27 cellular contexts compared by ENCODE assay signal in the genomic region with DNA sequence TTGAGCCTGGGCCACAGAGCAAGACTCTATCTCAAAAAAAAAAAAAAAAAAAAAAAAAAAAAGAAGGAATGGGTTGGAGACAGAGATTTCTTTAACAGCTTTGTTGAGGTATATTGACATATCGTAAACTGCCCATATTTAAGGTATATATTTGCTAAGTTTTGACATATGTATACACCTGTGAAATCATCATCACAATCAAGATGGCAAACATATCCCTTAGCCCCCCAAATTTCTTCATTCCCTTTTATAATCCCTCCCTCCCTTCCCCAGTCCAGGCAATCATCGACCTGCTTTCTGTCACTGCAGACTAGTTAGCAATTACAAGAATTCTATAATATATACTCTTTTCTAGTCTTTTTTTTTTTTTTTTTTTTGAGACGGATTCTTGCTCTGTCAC.
"Had no signal": no experiment of that assay in that cellular context is flagged by ENCODE, and none has a peak within 500 bp of the region (broad histone marks: within the 10 kb centered on the region; RNA-seq: fewer than 3 reads in every experiment).

No MANE protein-coding gene starts in this region.

- H3K9me3 ChIP-seq: suprapubic skin, testis, thyroid gland, upper lobe of right lung, uterus had no signal

- H3K27ac ChIP-seq: stomach, suprapubic skin, testis, thoracic aorta, thyroid gland, tibial artery, tibial nerve, transverse colon, upper lobe of left lung, upper lobe of right lung, uterus, vagina had no signal

- FAIRE-seq: urothelium cell line had no signal

- DNase-seq: stimulated activated CD4-positive, alpha-beta T cell treated with anti-CD3 and anti-CD28 coated beads, Interleukin-2, amount 100 ng/mL, for 48 hours; stimulated activated CD4-positive, alpha-beta T cell treated with anti-CD3 and anti-CD28 coated beads, Interleukin-4, amount 100 ng/mL, for 1 hour; stimulated activated CD4-positive, alpha-beta T cell treated with anti-CD3 and anti-CD28 coated beads, Interleukin-4, amount 100 ng/mL, for 24 hours; stimulated activated CD4-positive, alpha-beta T cell treated with anti-CD3 and anti-CD28 coated beads, Interleukin-4, amount 100 ng/mL, for 4 hours; stimulated activated CD8-positive, alpha-beta memory T cell treated with anti-CD3 and anti-CD28 coated beads, Interleukin-4, amount 100 ng/mL, for 48 hours; stimulated activated naive B cell treated with anti-CD40 and anti-IgM and Interleukin-4, amounts not matched to agents 10 μg/mL and 1 μg/mL and 100 μg/mL, for 72 hours; stimulated activated naive CD4-positive, alpha-beta T cell; stimulated activated naive CD4-positive, alpha-beta T cell treated with Interleukin-2 at 50 U/mL for 16 hours; stimulated activated naive CD8-positive, alpha-beta T cell treated with anti-CD3 and anti-CD28 coated beads, Interleukin-15, amount 100 ng/mL, for 72 hours; stimulated activated naive CD8-positive, alpha-beta T cell treated with anti-CD3 and anti-CD28 coated beads, Interleukin-15, Interleukin-2, amounts not matched to agents 100 U/mL and 50 U/mL, for 24 hours; stomach; substantia nigra; testis; thyroid gland; tibial artery; transverse colon; trophoblast cell; upper lobe of left lung; upper lobe of right lung; uterus had no signal

- H3K4me3 ChIP-seq: stomach, suprapubic skin, testis, thoracic aorta, thyroid gland, tibial artery, tibial nerve, transverse colon, upper lobe of left lung, upper lobe of right lung, uterus, vagina had no signal

- ATAC-seq: stimulated activated effector memory CD8-positive, alpha-beta T cell treated with anti-CD3 and anti-CD28 coated beads, Interleukin-12 subunit alpha, Interleukin-12 subunit beta, amount 100 ng/mL, for 72 hours; stimulated activated memory B cell treated with anti-CD40 and anti-IgM and Interleukin-4, amounts not matched to agents 10 μg/mL and 1 μg/mL and 100 μg/mL, for 72 hours; stimulated activated naive B cell treated with anti-CD40 and anti-IgM and Interleukin-4, amounts not matched to agents 10 μg/mL and 1 μg/mL and 100 μg/mL, for 72 hours; stimulated activated naive CD8-positive, alpha-beta T cell treated with anti-CD3 and anti-CD28 coated beads, Interleukin-15, amount 100 ng/mL, for 72 hours; stimulated activated naive CD8-positive, alpha-beta T cell treated with anti-CD3 and anti-CD28 coated beads, Interleukin-15, Interleukin-2, amounts not matched to agents 100 U/mL and 50 U/mL, for 24 hours; upper lobe of right lung had no signal

- H3K27me3 ChIP-seq: stomach, suprapubic skin, testis, thyroid gland, tibial artery, tibial nerve, transverse colon, upper lobe of left lung, upper lobe of right lung, uterus, vagina had no signal

- H3K36me3 ChIP-seq: stomach, suprapubic skin, thoracic aorta, thyroid gland, tibial artery, transverse colon, upper lobe of left lung, upper lobe of right lung, uterus, vagina had no signal

- H3K4me1 ChIP-seq: testis, uterus had no signal
